ENCODE assay signal across 16 cellular contexts in the genomic region with DNA sequence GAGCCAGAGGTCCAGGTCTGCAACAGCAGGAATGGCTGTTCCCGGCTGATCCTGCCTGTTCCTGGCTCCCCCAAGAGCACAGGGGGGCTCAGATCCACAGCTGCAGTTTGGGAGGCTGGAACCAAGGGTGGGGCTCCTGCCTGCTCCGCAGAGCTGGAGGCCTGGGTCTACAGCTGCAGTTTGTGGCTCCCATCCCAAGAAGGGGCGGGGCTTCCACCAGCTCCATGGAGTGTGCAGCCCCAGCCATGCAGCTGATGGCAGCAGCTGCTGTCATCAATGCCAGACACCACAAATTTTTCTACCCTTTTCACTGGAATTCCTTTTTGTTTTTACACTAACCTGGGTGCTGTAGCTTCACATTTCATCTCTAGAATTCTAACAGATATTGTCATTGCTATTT.
DNase-seq lines count a peak whose midpoint lies in the region; ATAC-seq and TF ChIP-seq lines count a peak whose summit lies in the region.
"Had no signal": no experiment of that assay in that cellular context is flagged by ENCODE, and none has a peak within 500 bp of the region (broad histone marks: within the 10 kb centered on the region; RNA-seq: fewer than 3 reads in every experiment).

No MANE protein-coding gene starts in this region.

- H3K36me3 ChIP-seq in aorta (ENCODE audit: control insufficient read depth in 1 of 2, insufficient read depth in 2 of 2, low read length in 1 of 2), result no peaks in the 10 kb centered on the region
- no peaks in the 10 kb centered on the region for H3K36me3 ChIP-seq in adrenal gland (replicated peaks in 1 of 2)
- H3K36me3 ChIP-seq: BLaER1 treated with 17β-estradiol and CSF1 and Interleukin-3, amounts not matched to agents 10 nM and 100 nM had no signal

- DNase-seq in NCI-H1694 (lab: John Stamatoyannopoulos, UW), result peak; percentile 16
- DNase-seq in NCI-H1694 treated with DMSO at 0.1 percent for 48 hours (lab: John Stamatoyannopoulos, UW), result no peak
- peak; percentile 38 to 77 for DNase-seq in SHP77 (lab: John Stamatoyannopoulos, UW)
- DNase-seq in myocyte (ENCODE audit: low read depth), result peak; percentile 70
- DNase-seq in aorta, result no peak
- no peak for DNase-seq in activated CD8-positive, alpha-beta memory T cell treated with anti-CD3 and anti-CD28 coated beads, Interleukin-2, amount 50 U/mL, for 4 hours
- DNase-seq in adrenal gland, result no peak
- DNase-seq: 8988T; AML-193; CD4-positive, CD25-positive, alpha-beta regulatory T cell; DMS79 treated with DMSO at 0.1 percent for 48 hours; EL had no signal

- H3K4me1 ChIP-seq in aorta (ENCODE audit: control insufficient read depth in 1 of 2, insufficient read depth in 2 of 2, low read length in 2 of 2), result no peaks in the 10 kb centered on the region
- H3K4me1 ChIP-seq in adrenal gland (replicated peaks in 1 of 2), result no peaks in the 10 kb centered on the region

- no peak for TF ChIP-seq CTCF in adrenal gland (IDR thresholded peaks at IDR 0.05)

- peak; percentile 11 for ATAC-seq in aorta (ENCODE audit: low FRiP score)
- ATAC-seq in GM18505 (IDR thresholded peaks at IDR 0.05; ENCODE audit: unreplicated experiment), result no peak
- ATAC-seq: HCT116 had no signal

- H3K9me3 ChIP-seq in aorta (ENCODE audit: control insufficient read depth, low read length) (no peaks in the 10 kb centered on the region), adrenal gland (replicated peaks in 1 of 3) (no peaks in the 10 kb centered on the region)

- H3K4me3 ChIP-seq in aorta (ENCODE audit: low read length in 2 of 2), result no peak overlapping the region
- H3K4me3 ChIP-seq in adrenal gland, result no peak overlapping the region
- H3K4me3 ChIP-seq: BLaER1 treated with 17β-estradiol and CSF1 and Interleukin-3, amounts not matched to agents 10 nM and 100 nM had no signal

- H3K27me3 ChIP-seq in aorta (ENCODE audit: control insufficient read depth in 1 of 2, insufficient read depth in 2 of 2, low read length in 1 of 2) (no peaks in the 10 kb centered on the region), adrenal gland (no peaks in the 10 kb centered on the region)
- H3K27me3 ChIP-seq: BLaER1 treated with 17β-estradiol and CSF1 and Interleukin-3, amounts not matched to agents 10 nM and 100 nM had no signal

- no peak for TF ChIP-seq POLR2A in GM18505 (IDR thresholded peaks at IDR 0.05; ENCODE audit: borderline replicate concordance, extremely low read depth, insufficient read depth, insufficient read length)
- TF ChIP-seq POLR2A in adrenal gland (IDR thresholded peaks at IDR 0.05), result no peak

- WGBS in aorta, 2 donors, result 79 to 81% methylated on average over 3 of the region's 3 CpGs
- 30 to 79% (median 74%) methylated on average over 1 to 3 of the region's 3 CpGs for WGBS in adrenal gland, 4 donors

- H3K27ac ChIP-seq in aorta (ENCODE audit: low read depth in 1 of 2, low read length in 2 of 2) (no peak overlapping the region), adrenal gland (no peak overlapping the region)
- H3K27ac ChIP-seq: BLaER1 treated with 17β-estradiol and CSF1 and Interleukin-3, amounts not matched to agents 10 nM and 100 nM; HL-60 had no signal

- intact Hi-C loops in aorta (cut with DNase I) (no loop called here), adrenal gland (cut with DNase I) (no loop called here)

Comparison
In these comparisons a context has a peak if more than half of its experiments do, and no peak if none do; other contexts are left out.
1. DNase-seq: peak in NCI-H1694 (single experiment), SHP77 (2 of 2) and myocyte (single experiment); none in NCI-H1694 treated with DMSO at 0.1 percent for 48 hours (single experiment), aorta (0 of 2), activated CD8-positive, alpha-beta memory T cell treated with anti-CD3 and anti-CD28 coated beads, Interleukin-2, amount 50 U/mL, for 4 hours (single experiment) and adrenal gland (0 of 7).